In the genomic region with DNA sequence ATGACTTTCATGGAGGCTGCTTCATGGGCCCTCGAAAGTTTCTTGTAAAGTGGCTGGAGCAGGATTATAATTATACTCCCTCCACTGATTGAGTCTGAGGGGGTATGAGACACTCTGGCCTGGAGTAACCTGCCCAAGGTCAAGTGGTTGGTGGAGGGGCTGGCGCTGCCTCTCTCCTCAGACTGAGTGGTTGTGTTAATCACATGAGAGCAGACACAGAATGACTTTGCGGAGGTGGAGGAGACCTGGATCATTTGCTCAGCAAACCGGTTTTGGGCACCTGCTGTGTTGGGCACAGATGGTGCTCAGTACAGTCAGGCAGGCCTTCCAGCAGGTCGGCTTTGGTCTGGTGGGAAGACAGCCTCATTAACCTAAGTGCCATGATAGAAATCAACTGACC, we compare ENCODE assay signal across 11 cellular contexts. TPM values are rescaled to one million over a fixed set of nuclear protein-coding genes. Genes with fewer than 3 reads are reported as not detected.
A peak's percentile ranks its signal among the peaks of the same experiment; 100 is the strongest.
DNase-seq lines count a peak whose midpoint lies in the region; ATAC-seq, FAIRE-seq and TF ChIP-seq lines count a peak whose summit lies in the region.
"Had no signal": no experiment of that assay in that cellular context is flagged by ENCODE, and none has a peak within 500 bp of the region (broad histone marks: within the 10 kb centered on the region; RNA-seq: fewer than 3 reads in every experiment).

No MANE protein-coding gene starts in this region.

- H3K9me3 ChIP-seq in stomach = no peaks in the 10 kb centered on the region
- H3K9me3 ChIP-seq in CD4-positive, alpha-beta T cell (ENCODE audit: control insufficient read depth, low read length) = no peaks in the 10 kb centered on the region
- no peaks in the 10 kb centered on the region for H3K9me3 ChIP-seq in HepG2 (ENCODE audit: low read length)

- H3K27ac ChIP-seq in stomach (peak overlapping the region; percentile 43 to 70 (median 60)), HepG2 (ENCODE audit: extremely low read length, insufficient read depth, low read length) (no peak overlapping the region)
- H3K27ac ChIP-seq in CD4-positive, alpha-beta T cell (ENCODE audit: low read depth, low read length) = no peak overlapping the region

- H4K20me1 ChIP-seq in HepG2 (ENCODE audit: insufficient read depth, low read length) = peaks cover 7% of the 10 kb centered on the region

- peaks cover 83% of the 10 kb centered on the region for H3K79me2 ChIP-seq in HepG2 (ENCODE audit: insufficient read depth, low read length)

- POLR2A ChIA-PET in CD4-positive, alpha-beta T cell (lab: Charles Lee) = no interaction called here
- POLR2A ChIA-PET in HepG2 (lab: Yijun Ruan, JAX) = no interaction called here

- no peaks in the 10 kb centered on the region for H3K27me3 Mint-ChIP-seq in activated CD4-positive, alpha-beta T cell treated with anti-CD3 and anti-CD28 coated beads, Interleukin-2, amount 10 ng/mL, durations not matched to agents 24 days and 14 days
- no peaks in the 10 kb centered on the region for H3K27me3 Mint-ChIP-seq in CD4-positive, alpha-beta T cell
- no peaks in the 10 kb centered on the region for H3K27me3 Mint-ChIP-seq in progenitor cell of endocrine pancreas

- H3K9me3 Mint-ChIP-seq in activated CD4-positive, alpha-beta T cell treated with anti-CD3 and anti-CD28 coated beads, Interleukin-2, amount 10 ng/mL, durations not matched to agents 24 days and 14 days = no peaks in the 10 kb centered on the region
- H3K9me3 Mint-ChIP-seq in CD4-positive, alpha-beta T cell = no peaks in the 10 kb centered on the region
- no peaks in the 10 kb centered on the region for H3K9me3 Mint-ChIP-seq in progenitor cell of endocrine pancreas (ENCODE audit: low read depth)

- no peak for DNase-seq in activated CD4-positive, alpha-beta T cell treated with anti-CD3 and anti-CD28 coated beads, Interleukin-2, amount 10 ng/mL, durations not matched to agents 24 days and 14 days
- DNase-seq in activated CD4-positive, alpha-beta T cell treated with anti-CD3 and anti-CD28 coated beads, Interleukin-2, amount 50 U/mL, for 4 hours = no peak
- DNase-seq in NCI-H345 (lab: John Stamatoyannopoulos, UW) (peak; percentile 88), epithelial cell of esophagus (ENCODE audit: low read depth) (peak; percentile 63), stomach (peak; percentile 77), progenitor cell of endocrine pancreas (ENCODE audit: low spot score, unreplicated experiment) (no peak), HepG2 (ENCODE audit: low spot score) (no peak)
- DNase-seq in CD4-positive, alpha-beta T cell = no peak
- DNase-seq: IMR-90; NCI-H526 treated with DMSO at 0.1 percent for 48 hours; stimulated activated CD4-positive, alpha-beta T cell treated with anti-CD3 and anti-CD28 coated beads, Interleukin-12 subunit alpha, Interleukin-12 subunit beta, amount 100 ng/mL, for 4 hours had no signal

- no TSS peak for BruUV-seq in HepG2 (replicated peaks; lab: Mats Ljungman, UMichigan)

- no peak overlapping the region for H3K4me3 ChIP-seq in epithelial cell of esophagus (ENCODE audit: low read length)
- no peak overlapping the region for H3K4me3 ChIP-seq in stomach
- no peak overlapping the region for H3K4me3 ChIP-seq in HepG2 (replicated peaks in 1 of 3; ENCODE audit: insufficient read depth in 1 of 3, low read depth in 2 of 3, low read length in 3 of 3)

- H3K4me3 Mint-ChIP-seq in activated CD4-positive, alpha-beta T cell treated with anti-CD3 and anti-CD28 coated beads, Interleukin-2, amount 10 ng/mL, durations not matched to agents 24 days and 14 days = no peak overlapping the region
- no peak overlapping the region for H3K4me3 Mint-ChIP-seq in CD4-positive, alpha-beta T cell
- no peak overlapping the region for H3K4me3 Mint-ChIP-seq in progenitor cell of endocrine pancreas (ENCODE audit: low read depth)

- TF ChIP-seq CTCF in epithelial cell of esophagus (IDR thresholded peaks at IDR 0.05; ENCODE audit: insufficient read depth, low read depth, low read length, missing control alignments) = no peak
- TF ChIP-seq CTCF in stomach (IDR thresholded peaks at IDR 0.05) = no peak
- TF ChIP-seq CTCF in CD4-positive, alpha-beta T cell (IDR thresholded peaks at IDR 0.05) = no peak
- no peak for TF ChIP-seq CTCF in progenitor cell of endocrine pancreas (IDR thresholded peaks at IDR 0.05; ENCODE audit: unreplicated experiment)
- no peak for TF ChIP-seq CTCF in HepG2 (CRISPR knock-in tag; IDR thresholded peaks at IDR 0.05)

- in situ Hi-C loops in HepG2 (cut with HindIII; ENCODE audit: extremely low pct_ligation_motif_present, low pct_unique_long_range_greater_than_20kb) = no loop called here

- H3K36me3 Mint-ChIP-seq in activated CD4-positive, alpha-beta T cell treated with anti-CD3 and anti-CD28 coated beads, Interleukin-2, amount 10 ng/mL, durations not matched to agents 24 days and 14 days (ENCODE audit: low read depth) = peaks cover 17% of the 10 kb centered on the region
- H3K36me3 Mint-ChIP-seq in CD4-positive, alpha-beta T cell (ENCODE audit: low read depth) = peaks cover 51% of the 10 kb centered on the region
- peaks cover 11% of the 10 kb centered on the region for H3K36me3 Mint-ChIP-seq in progenitor cell of endocrine pancreas (ENCODE audit: insufficient read depth)

- FAIRE-seq in HepG2 (lab: Jason Lieb, UNC) = no peak

- WGBS in stomach, 5 donors = 33 to 59% (median 52%) methylated on average over 4 to 5 of the region's 5 CpGs
- 86% methylated on average over 2 of the region's 5 CpGs for WGBS in HepG2 (ENCODE audit: low lambda C conversion rate)

- H2AFZ ChIP-seq in HepG2 (ENCODE audit: low read length) = no peak overlapping the region

- TF ChIP-seq POLR2A in stomach (IDR thresholded peaks at IDR 0.05) = no peak
- TF ChIP-seq POLR2A in HepG2 (IDR thresholded peaks at IDR 0.05; ENCODE audit: insufficient read depth in 1 of 2, low read depth in 2 of 2, low read length in 2 of 2) = no peak

- ATAC-seq in CD4-positive, alpha-beta T cell (ENCODE audit: poor library complexity) = no peak
- no peak for ATAC-seq in HepG2

- H3K9ac ChIP-seq in HepG2 (ENCODE audit: insufficient read depth, low read depth, low read length) = no peak overlapping the region

- H3K4me1 Mint-ChIP-seq in activated CD4-positive, alpha-beta T cell treated with anti-CD3 and anti-CD28 coated beads, Interleukin-2, amount 10 ng/mL, durations not matched to agents 24 days and 14 days = peaks cover 22% of the 10 kb centered on the region
- H3K4me1 Mint-ChIP-seq in CD4-positive, alpha-beta T cell (ENCODE audit: low read depth) = peaks cover 43% of the 10 kb centered on the region
- H3K4me1 Mint-ChIP-seq in progenitor cell of endocrine pancreas (ENCODE audit: low read depth) = peaks cover 26% of the 10 kb centered on the region

- CTCF ChIA-PET in CD4-positive, alpha-beta T cell (lab: Charles Lee) = no interaction called here
- CTCF ChIA-PET in HepG2 (lab: Yijun Ruan, JAX; ENCODE audit: low intra/inter-chr PET ratio, low total read pairs) = no interaction called here

- H3K4me1 ChIP-seq in stomach (peaks cover 6 to 50% (median 31%) of the 10 kb centered on the region in 4 donors), HepG2 (ENCODE audit: insufficient read depth, low read length) (no peaks in the 10 kb centered on the region)

- H3K36me3 ChIP-seq in stomach (peaks cover 0 to 29% (median 7%) of the 10 kb centered on the region in 4 donors), HepG2 (replicated peaks in 1 of 2; ENCODE audit: control insufficient read depth in 1 of 2, insufficient read depth in 2 of 2, low read length in 2 of 2) (peaks cover 14 to 66% of the 10 kb centered on the region in 2 experiments; a peak in 4 of 5 replicates)

- H3K4me2 ChIP-seq in HepG2 (ENCODE audit: low read depth, low read length) = no peak overlapping the region

- no peaks in the 10 kb centered on the region for H3K27me3 ChIP-seq in stomach
- no peaks in the 10 kb centered on the region for H3K27me3 ChIP-seq in CD4-positive, alpha-beta T cell (ENCODE audit: control insufficient read depth, insufficient read depth, low read length)
- no peaks in the 10 kb centered on the region for H3K27me3 ChIP-seq in HepG2 (ENCODE audit: control insufficient read depth in 1 of 2, insufficient read depth in 2 of 2, low read length in 2 of 2)

- TF ChIP-seq EP300 in stomach (IDR thresholded peaks at IDR 0.05) = no peak
- TF ChIP-seq EP300 in HepG2 (IDR thresholded peaks at IDR 0.05; ENCODE audit: low read depth in 2 of 2, low read length in 2 of 2) = no peak
- no peak for TF ChIP-seq EP300 in HepG2 (CRISPR knock-in tag; IDR thresholded peaks at IDR 0.05; ENCODE audit: borderline replicate concordance)

- no peak for TF ChIP-seq RAD21 in HepG2 (CRISPR knock-in tag; IDR thresholded peaks at IDR 0.05)

- peak overlapping the region; percentile 7 for H3K27ac Mint-ChIP-seq in activated CD4-positive, alpha-beta T cell treated with anti-CD3 and anti-CD28 coated beads, Interleukin-2, amount 10 ng/mL, durations not matched to agents 24 days and 14 days
- no peak overlapping the region for H3K27ac Mint-ChIP-seq in CD4-positive, alpha-beta T cell
- no peak overlapping the region for H3K27ac Mint-ChIP-seq in progenitor cell of endocrine pancreas

- intact Hi-C loops in activated CD4-positive, alpha-beta T cell treated with anti-CD3 and anti-CD28 coated beads, Interleukin-2, amount 10 ng/mL, durations not matched to agents 24 days and 14 days (cut with micrococcal nuclease) = no loop called here
- intact Hi-C loops in stomach (cut with DNase I; ENCODE audit: low total_unique reads) = no loop called here
- intact Hi-C loops in CD4-positive, alpha-beta T cell (cut with DNase I, micrococcal nuclease) = no loop called here
- intact Hi-C loops in HepG2 (cut with micrococcal nuclease; ENCODE audit: unreplicated experiment) = no loop called here

RNA-seq across cellular contexts. Expression of gene BCR, which starts 11.8 kb away (rescaled TPM):
- 45.1 and 47.4 TPM in 2 replicates for total RNA-seq in activated CD4-positive, alpha-beta T cell treated with anti-CD3 and anti-CD28 coated beads, Interleukin-2, amount 10 ng/mL, durations not matched to agents 24 days and 14 days
- total RNA-seq in stomach (10 to 100 TPM; 12.8 to 80.1 (median 41.5) TPM), progenitor cell of endocrine pancreas (102 and 106 TPM in 2 replicates), HepG2 (2016; rRNA removed; fragmentation: Illumina TruSeq; extraction: Trizol) (33.6 and 35.4 TPM in 2 replicates)
- polyA plus RNA-seq in stomach (10 to 100 TPM; 10.4 to 14.7 (median 14.1) TPM), HepG2 (2011; rRNA removed) (19.9 and 21.9 TPM in 2 replicates)
- 10 to 100 TPM; 60.0 to 64.8 TPM for total RNA-seq in CD4-positive, alpha-beta T cell
- total RNA-seq in HepG2 (2016; cell fraction: cytosol; rRNA removed; fragmentation: Illumina TruSeq; extraction: Trizol; ENCODE audit: low read depth) = 10.9 and 12.3 TPM in 2 replicates
- total RNA-seq in HepG2 (2016; cell fraction: insoluble cytoplasmic fraction; rRNA removed; fragmentation: Illumina TruSeq; extraction: Trizol) = 29.4 and 37.4 TPM in 2 replicates
- 17.4 and 22.3 TPM in 2 replicates for total RNA-seq in HepG2 (2016; cell fraction: membrane; rRNA removed; fragmentation: Illumina TruSeq; extraction: Trizol)
- total RNA-seq in HepG2 (2016; cell fraction: nucleus; rRNA removed; fragmentation: Illumina TruSeq; extraction: Trizol) = 26.4 and 32.2 TPM in 2 replicates
- polyA plus RNA-seq in HepG2 (2011; cell fraction: cytosol; rRNA removed) = 28.9 and 33.8 TPM in 2 replicates
- polyA plus RNA-seq in HepG2 (2011; cell fraction: nucleus; rRNA removed) = 66.0 and 71.9 TPM in 2 replicates
- polyA plus RNA-seq in HepG2 (2012) = 21.2 and 25.3 TPM in 2 replicates
- polyA plus RNA-seq in HepG2 (2016; cell fraction: cytosol; fragmentation: Illumina TruSeq; extraction: Trizol; ENCODE audit: low read depth) = 2.3 and 4.6 TPM in 2 replicates
- 26.5 and 34.8 TPM in 2 replicates for polyA plus RNA-seq in HepG2 (2016; cell fraction: insoluble cytoplasmic fraction; fragmentation: Illumina TruSeq; extraction: Trizol; ENCODE audit: low read depth)
- 11.6 and 12.9 TPM in 2 replicates for polyA plus RNA-seq in HepG2 (2016; cell fraction: membrane; fragmentation: Illumina TruSeq; extraction: Trizol; ENCODE audit: low read depth)
- 45.4 and 51.6 TPM in 2 replicates for polyA plus RNA-seq in HepG2 (2016; cell fraction: nucleus; fragmentation: Illumina TruSeq; extraction: Trizol; ENCODE audit: insufficient read depth, low read depth)
- polyA minus RNA-seq in HepG2 (2011; rRNA and poly(A)+ RNA removed; ENCODE audit: low replicate concordance) = 67.7 and 82.7 TPM in 2 replicates
- 43.0 and 57.5 TPM in 2 replicates for polyA minus RNA-seq in HepG2 (2011; cell fraction: cytosol; rRNA and poly(A)+ RNA removed)
- polyA minus RNA-seq in HepG2 (2011; cell fraction: nucleus; rRNA and poly(A)+ RNA removed) = 24.6 and 32.1 TPM in 2 replicates

RNA-seq across cellular contexts. Expression of gene RAB36, which starts 46.9 kb away (rescaled TPM):
- total RNA-seq in activated CD4-positive, alpha-beta T cell treated with anti-CD3 and anti-CD28 coated beads, Interleukin-2, amount 10 ng/mL, durations not matched to agents 24 days and 14 days = not detected in 2 replicates
- total RNA-seq in stomach (1 to 10 TPM in 2 of 5 donors, under 1 TPM in 2, not detected in 1; 0.58 to 7.6 (median 1.1) TPM), progenitor cell of endocrine pancreas (10.1 and 10.3 TPM in 2 replicates), HepG2 (2016; rRNA removed; fragmentation: Illumina TruSeq; extraction: Trizol) (0.20 and 0.24 TPM in 2 replicates)
- polyA plus RNA-seq in stomach (1 to 10 TPM; 1.6 to 1.9 (median 1.7) TPM), HepG2 (2011; rRNA removed) (0.86 and 1.0 TPM in 2 replicates)
- total RNA-seq in CD4-positive, alpha-beta T cell = under 1 TPM; 0.77 to 0.87 TPM
- 0.10 TPM in 1 of 2 replicates, not detected in the other for total RNA-seq in HepG2 (2016; cell fraction: cytosol; rRNA removed; fragmentation: Illumina TruSeq; extraction: Trizol; ENCODE audit: low read depth)
- 0.24 and 0.37 TPM in 2 replicates for total RNA-seq in HepG2 (2016; cell fraction: insoluble cytoplasmic fraction; rRNA removed; fragmentation: Illumina TruSeq; extraction: Trizol)
- total RNA-seq in HepG2 (2016; cell fraction: membrane; rRNA removed; fragmentation: Illumina TruSeq; extraction: Trizol) = 0.12 and 0.17 TPM in 2 replicates
- 0.19 TPM in 2 replicates for total RNA-seq in HepG2 (2016; cell fraction: nucleus; rRNA removed; fragmentation: Illumina TruSeq; extraction: Trizol)
- 0.74 and 0.89 TPM in 2 replicates for polyA plus RNA-seq in HepG2 (2011; cell fraction: cytosol; rRNA removed)
- polyA plus RNA-seq in HepG2 (2011; cell fraction: nucleus; rRNA removed) = 0.59 and 0.71 TPM in 2 replicates
- polyA plus RNA-seq in HepG2 (2012) = 0.49 and 0.95 TPM in 2 replicates
- 0.03 and 0.05 TPM in 2 replicates for polyA plus RNA-seq in HepG2 (2016; cell fraction: cytosol; fragmentation: Illumina TruSeq; extraction: Trizol; ENCODE audit: low read depth)
- polyA plus RNA-seq in HepG2 (2016; cell fraction: insoluble cytoplasmic fraction; fragmentation: Illumina TruSeq; extraction: Trizol; ENCODE audit: low read depth) = 0.22 and 0.23 TPM in 2 replicates
- 0.14 and 0.15 TPM in 2 replicates for polyA plus RNA-seq in HepG2 (2016; cell fraction: membrane; fragmentation: Illumina TruSeq; extraction: Trizol; ENCODE audit: low read depth)
- 0.19 and 0.33 TPM in 2 replicates for polyA plus RNA-seq in HepG2 (2016; cell fraction: nucleus; fragmentation: Illumina TruSeq; extraction: Trizol; ENCODE audit: insufficient read depth, low read depth)
- 0.02 and 2.6 TPM in 2 replicates for polyA minus RNA-seq in HepG2 (2011; rRNA and poly(A)+ RNA removed; ENCODE audit: low replicate concordance)
- 0.44 and 0.49 TPM in 2 replicates for polyA minus RNA-seq in HepG2 (2011; cell fraction: cytosol; rRNA and poly(A)+ RNA removed)
- 0.37 and 0.64 TPM in 2 replicates for polyA minus RNA-seq in HepG2 (2011; cell fraction: nucleus; rRNA and poly(A)+ RNA removed)

RNA-seq across cellular contexts. Expression of gene RSPH14, which starts 50.3 kb away (rescaled TPM):
- not detected in 2 replicates for total RNA-seq in activated CD4-positive, alpha-beta T cell treated with anti-CD3 and anti-CD28 coated beads, Interleukin-2, amount 10 ng/mL, durations not matched to agents 24 days and 14 days
- not detected for total RNA-seq in stomach
- 1 to 10 TPM in 1 of 3 donors, not detected in 2; 2.0 TPM for polyA plus RNA-seq in stomach
- 1 to 10 TPM; 1.2 to 1.5 TPM for total RNA-seq in CD4-positive, alpha-beta T cell
- total RNA-seq in progenitor cell of endocrine pancreas = 2.4 and 3.6 TPM in 2 replicates
- 1.1 and 1.3 TPM in 2 replicates for total RNA-seq in HepG2 (2016; rRNA removed; fragmentation: Illumina TruSeq; extraction: Trizol)
- 0.35 and 0.71 TPM in 2 replicates for total RNA-seq in HepG2 (2016; cell fraction: cytosol; rRNA removed; fragmentation: Illumina TruSeq; extraction: Trizol; ENCODE audit: low read depth)
- total RNA-seq in HepG2 (2016; cell fraction: insoluble cytoplasmic fraction; rRNA removed; fragmentation: Illumina TruSeq; extraction: Trizol) = 0.67 and 1.0 TPM in 2 replicates
- total RNA-seq in HepG2 (2016; cell fraction: membrane; rRNA removed; fragmentation: Illumina TruSeq; extraction: Trizol) = 0.40 and 1.1 TPM in 2 replicates
- 0.94 TPM in 1 of 2 replicates, not detected in the other for total RNA-seq in HepG2 (2016; cell fraction: nucleus; rRNA removed; fragmentation: Illumina TruSeq; extraction: Trizol)
- polyA plus RNA-seq in HepG2 (2011; rRNA removed) = 0.86 and 1.2 TPM in 2 replicates
- 0.55 and 0.93 TPM in 2 replicates for polyA plus RNA-seq in HepG2 (2011; cell fraction: cytosol; rRNA removed)
- polyA plus RNA-seq in HepG2 (2011; cell fraction: nucleus; rRNA removed) = 0.48 and 0.50 TPM in 2 replicates
- polyA plus RNA-seq in HepG2 (2012) = 0.58 and 2.0 TPM in 2 replicates
- polyA plus RNA-seq in HepG2 (2016; cell fraction: cytosol; fragmentation: Illumina TruSeq; extraction: Trizol; ENCODE audit: low read depth) = 0.60 and 0.71 TPM in 2 replicates
- 0.40 and 1.1 TPM in 2 replicates for polyA plus RNA-seq in HepG2 (2016; cell fraction: insoluble cytoplasmic fraction; fragmentation: Illumina TruSeq; extraction: Trizol; ENCODE audit: low read depth)
- polyA plus RNA-seq in HepG2 (2016; cell fraction: membrane; fragmentation: Illumina TruSeq; extraction: Trizol; ENCODE audit: low read depth) = 0.47 and 2.4 TPM in 2 replicates
- 1.6 and 2.0 TPM in 2 replicates for polyA plus RNA-seq in HepG2 (2016; cell fraction: nucleus; fragmentation: Illumina TruSeq; extraction: Trizol; ENCODE audit: insufficient read depth, low read depth)
- 1.4 TPM in 1 of 2 replicates, not detected in the other for polyA minus RNA-seq in HepG2 (2011; rRNA and poly(A)+ RNA removed; ENCODE audit: low replicate concordance)
- polyA minus RNA-seq in HepG2 (2011; cell fraction: cytosol; rRNA and poly(A)+ RNA removed) = not detected in 2 replicates
- 1.0 and 1.4 TPM in 2 replicates for polyA minus RNA-seq in HepG2 (2011; cell fraction: nucleus; rRNA and poly(A)+ RNA removed)
- total RNA-seq: IMR-90 had no signal
- polyA plus RNA-seq: IMR-90 had no signal

Comparison
In these comparisons a context has a peak if more than half of its experiments do, and no peak if none do; other contexts are left out.
1. DNase-seq: peak in NCI-H345 (single experiment), epithelial cell of esophagus (single experiment) and stomach (single experiment); none in activated CD4-positive, alpha-beta T cell treated with anti-CD3 and anti-CD28 coated beads, Interleukin-2, amount 10 ng/mL, durations not matched to agents 24 days and 14 days (single experiment), activated CD4-positive, alpha-beta T cell treated with anti-CD3 and anti-CD28 coated beads, Interleukin-2, amount 50 U/mL, for 4 hours (0 of 2), CD4-positive, alpha-beta T cell (0 of 10), progenitor cell of endocrine pancreas (single experiment) and HepG2 (single experiment).
2. H3K27ac ChIP-seq: peak in stomach (5 of 5); none in CD4-positive, alpha-beta T cell (single experiment) and HepG2 (single experiment).